Comparison of ENCODE assay signal across 13 cellular contexts in the genomic region with DNA sequence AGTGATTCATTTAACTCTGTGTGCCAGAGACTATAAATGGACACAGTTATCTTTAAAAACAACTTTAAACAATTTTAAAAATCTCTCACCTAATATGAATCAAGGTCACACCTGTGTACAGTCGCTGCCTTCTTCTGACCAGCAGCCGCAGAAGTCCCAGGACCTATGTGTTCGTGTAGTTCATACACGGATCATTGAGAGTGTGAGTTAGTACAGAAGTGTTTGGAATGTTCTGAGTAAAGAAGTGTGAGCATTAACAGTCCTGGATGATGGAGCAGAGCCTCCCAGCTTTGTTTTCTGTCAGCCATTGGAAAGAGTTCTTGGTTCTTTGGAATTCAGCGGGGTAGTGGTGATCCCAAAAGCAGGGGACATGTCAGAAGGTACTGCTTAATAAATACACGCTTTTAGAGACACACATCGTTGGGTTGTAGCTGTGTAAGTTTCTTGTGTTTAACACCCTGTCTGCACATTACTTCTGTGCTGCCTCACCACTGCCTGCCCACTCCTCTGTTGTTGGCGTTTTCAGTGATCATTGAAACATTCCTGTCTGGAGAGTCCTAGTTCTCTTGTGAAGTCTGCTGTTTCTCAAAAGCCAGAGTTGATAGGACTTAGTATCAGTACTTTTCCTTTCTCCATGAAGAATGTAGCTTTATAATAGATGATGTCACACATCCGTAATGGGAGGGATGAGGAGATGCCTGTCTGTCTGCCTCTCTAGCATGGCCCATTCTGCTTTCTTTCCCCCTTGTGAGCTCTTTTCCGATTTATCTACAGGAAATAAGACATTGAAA.
DNase-seq lines count a peak whose midpoint lies in the region; ATAC-seq and TF ChIP-seq lines count a peak whose summit lies in the region.
"Had no signal": no experiment of that assay in that cellular context is flagged by ENCODE, and none has a peak within 500 bp of the region (broad histone marks: within the 10 kb centered on the region; RNA-seq: fewer than 3 reads in every experiment).

No MANE protein-coding gene starts in this region.

- 50 to 53% methylated on average over 10 of the region's 10 CpGs for WGBS in body of pancreas, 2 donors
- 80 to 93% methylated on average over 1 to 4 of the region's 10 CpGs for WGBS in mesodermal cell (ENCODE audit: insufficient coverage in 2 of 2), 2 experiments

- intact Hi-C loops in body of pancreas (cut with DNase I) (no loop called here), left cardiac atrium (cut with DNase I) (no loop called here)

- ATAC-seq in body of pancreas (peak; percentile 49), left cardiac atrium (peak; percentile 40 to 67), HG02798 (IDR thresholded peaks at IDR 0.05; ENCODE audit: poor library complexity, unreplicated experiment) (no peak), HG03108 (IDR thresholded peaks at IDR 0.05; ENCODE audit: unreplicated experiment) (no peak), HG02571 (IDR thresholded peaks at IDR 0.05; ENCODE audit: unreplicated experiment) (no peak)
- ATAC-seq: stimulated activated naive CD8-positive, alpha-beta T cell treated with anti-CD3 and anti-CD28 coated beads, Interleukin-15, Interleukin-2, amounts not matched to agents 100 U/mL and 50 U/mL, for 24 hours had no signal

- TF ChIP-seq POLR2A in body of pancreas (IDR thresholded peaks at IDR 0.05) = no peak

- no peak overlapping the region for H3K9ac ChIP-seq in stomach smooth muscle (ENCODE audit: low read length in 2 of 2)
- H3K9ac ChIP-seq: BLaER1 had no signal

- no peak overlapping the region for H3K4me3 ChIP-seq in body of pancreas
- no peak overlapping the region for H3K4me3 ChIP-seq in mesodermal cell (ENCODE audit: extremely low read depth, insufficient read depth, low read length, poor library complexity, severe bottlenecking)
- no peak overlapping the region for H3K4me3 ChIP-seq in stomach smooth muscle (ENCODE audit: low read length in 2 of 2)
- H3K4me3 ChIP-seq: BLaER1 had no signal

- H3K27me3 ChIP-seq in body of pancreas (no peaks in the 10 kb centered on the region), stomach smooth muscle (ENCODE audit: control insufficient read depth in 1 of 2, insufficient read depth in 2 of 2, low read length in 2 of 2) (no peaks in the 10 kb centered on the region)
- H3K27me3 ChIP-seq: BLaER1 had no signal

- no peak for DNase-seq in body of pancreas
- no peak for DNase-seq in left cardiac atrium
- no peak for DNase-seq in NCI-H2196 treated with DMSO at 0.1 percent for 48 hours (lab: John Stamatoyannopoulos, UW; ENCODE audit: unreplicated experiment)
- DNase-seq: activated CD4-positive, CD25-positive, alpha-beta regulatory T cell treated with anti-CD3 and anti-CD28 coated beads, Interleukin-2, amount 50 U/mL, for 72 hours; DMS79 treated with DMSO at 0.1 percent for 48 hours; NCI-H1436; stimulated activated naive CD8-positive, alpha-beta T cell treated with anti-CD3 and anti-CD28 coated beads, Interleukin-15, Interleukin-2, amounts not matched to agents 100 U/mL and 50 U/mL, for 24 hours had no signal

- peak overlapping the region in 2 of 4 donors; percentile 4 to 30 for H3K27ac ChIP-seq in body of pancreas
- H3K27ac ChIP-seq in mesodermal cell (ENCODE audit: low read depth, low read length, severe bottlenecking) = peak overlapping the region; percentile 98
- H3K27ac ChIP-seq in stomach smooth muscle (ENCODE audit: low read length) = peak overlapping the region; percentile 88
- H3K27ac ChIP-seq: BLaER1 had no signal

- no peaks in the 10 kb centered on the region for H3K9me3 ChIP-seq in body of pancreas
- H3K9me3 ChIP-seq in mesodermal cell (ENCODE audit: control insufficient read depth, low read length) = no peaks in the 10 kb centered on the region
- no peaks in the 10 kb centered on the region for H3K9me3 ChIP-seq in stomach smooth muscle (ENCODE audit: control insufficient read depth in 2 of 2, low read length in 2 of 2)
- H3K9me3 ChIP-seq: BLaER1 had no signal

- H3K36me3 ChIP-seq in body of pancreas (replicated peaks in 1 of 2; ENCODE audit: insufficient read depth in 1 of 2, low read depth in 2 of 2) (peaks cover 0 to 3% of the 10 kb centered on the region in 2 donors), mesodermal cell (ENCODE audit: control insufficient read depth, insufficient read depth, low read length) (peaks cover 31% of the 10 kb centered on the region), stomach smooth muscle (ENCODE audit: control insufficient read depth in 2 of 2, insufficient read depth in 2 of 2, low read length in 2 of 2) (peaks cover 23 to 40% of the 10 kb centered on the region in 2 donors)

- H3K4me1 ChIP-seq in body of pancreas (peaks cover 29% of the 10 kb centered on the region), mesodermal cell (ENCODE audit: control insufficient read depth, insufficient read depth, low read length, poor library complexity, severe bottlenecking) (peaks cover 23% of the 10 kb centered on the region), stomach smooth muscle (ENCODE audit: control insufficient read depth, insufficient read depth, low read length) (peaks cover 34% of the 10 kb centered on the region)

- TF ChIP-seq CTCF in body of pancreas (IDR thresholded peaks at IDR 0.05) = no peak

Comparison
In these comparisons a context has a peak if more than half of its experiments do, and no peak if none do; other contexts are left out.
1. ATAC-seq: peak in body of pancreas (single experiment) and left cardiac atrium (2 of 2); none in HG02798 (single experiment), HG03108 (single experiment) and HG02571 (single experiment).